Comparison of ENCODE assay signal across 1 cellular context in the genomic region with DNA sequence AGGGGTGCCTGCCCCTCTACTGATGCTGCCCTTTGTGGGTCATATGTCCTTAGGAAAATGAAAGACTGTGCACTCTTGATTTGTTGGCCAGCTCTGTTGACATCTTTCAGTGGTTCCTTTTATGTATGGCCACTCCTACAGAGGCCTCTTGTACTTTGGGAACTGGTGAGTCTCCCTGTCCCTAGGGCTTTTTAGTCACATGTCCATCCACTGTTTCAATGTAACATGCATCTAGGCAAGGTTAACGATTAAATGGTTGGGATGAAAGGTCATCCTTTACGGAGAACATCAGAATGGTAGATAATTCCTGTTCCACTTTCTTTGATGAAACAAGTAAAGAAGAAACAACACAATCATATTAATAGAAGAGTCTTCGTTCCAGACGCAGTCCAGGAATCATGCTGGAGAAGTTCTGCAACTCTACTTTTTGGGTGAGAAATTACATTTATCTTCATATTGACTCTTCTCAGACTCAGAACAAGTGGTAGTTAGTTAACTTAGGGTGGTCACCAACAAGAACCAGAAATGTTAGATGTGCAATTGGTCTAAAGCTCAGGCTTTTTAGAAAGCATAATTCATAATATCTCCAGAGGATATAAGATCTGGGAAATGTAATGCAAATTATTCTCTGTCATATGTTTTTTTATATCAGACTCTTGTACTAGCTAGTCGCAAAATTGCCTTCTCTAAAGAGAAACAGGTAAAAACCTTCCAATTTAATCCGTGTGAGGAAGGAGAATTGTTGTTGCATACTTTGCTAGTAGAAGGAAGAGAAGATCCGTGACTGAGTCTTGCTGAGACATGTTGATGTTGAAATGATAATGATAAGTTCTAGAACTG.
TF ChIP-seq lines count a peak whose summit lies in the region.

A gene (plus strand): TSS at position 194 of the 840 bp plus-strand sequence. CDS start 205 bp downstream, at position 399.

TF ChIP-seq in HepG2, 621 proteins besides CTCF, POLR2A, EP300 and RAD21 (continued from another document and continues in another):
- TF ChIP-seq, protein P1, sequence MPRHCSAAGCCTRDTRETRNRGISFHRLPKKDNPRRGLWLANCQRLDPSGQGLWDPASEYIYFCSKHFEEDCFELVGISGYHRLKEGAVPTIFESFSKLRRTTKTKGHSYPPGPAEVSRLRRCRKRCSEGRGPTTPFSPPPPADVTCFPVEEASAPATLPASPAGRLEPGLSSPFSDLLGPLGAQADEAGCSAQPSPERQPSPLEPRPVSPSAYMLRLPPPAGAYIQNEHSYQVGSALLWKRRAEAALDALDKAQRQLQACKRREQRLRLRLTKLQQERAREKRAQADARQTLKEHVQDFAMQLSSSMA (CRISPR knock-in tag; IDR thresholded peaks at IDR 0.05) = no peak
- TF ChIP-seq ZNF879 (CRISPR knock-in tag; IDR thresholded peaks at IDR 0.05) (no peak), KMT2B (CRISPR knock-in tag; IDR thresholded peaks at IDR 0.05) (no peak; the same call in 1 of the 2 replicates), GFI1 (CRISPR knock-in tag; IDR thresholded peaks at IDR 0.05; ENCODE audit: borderline replicate concordance) (no peak), GATAD1 (CRISPR knock-in tag; IDR thresholded peaks at IDR 0.05) (peak; percentile 67; the same call in 1 of the 2 replicates), ZFY (CRISPR knock-in tag; IDR thresholded peaks at IDR 0.05) (peak; percentile 64), RBM22 (optimal IDR thresholded peaks at IDR 0.05; ENCODE audit: low read length) (no peak), ARID2 (CRISPR knock-in tag; IDR thresholded peaks at IDR 0.05; ENCODE audit: borderline replicate concordance) (no peak), NONO (IDR thresholded peaks at IDR 0.05) (no peak), NONO (CRISPR knock-in tag; conservative IDR thresholded peaks at IDR 0.05) (no peak), TRIM24 (CRISPR knock-in tag; IDR thresholded peaks at IDR 0.05) (no peak), NR2F1 (CRISPR knock-in tag; IDR thresholded peaks at IDR 0.05) (peak in 1 of 2 experiments; percentile 49; a peak in 2 of 4 replicates), MEIS1 (CRISPR knock-in tag; IDR thresholded peaks at IDR 0.05; ENCODE audit: borderline replicate concordance) (no peak), ZNF816 (CRISPR knock-in tag; IDR thresholded peaks at IDR 0.05; ENCODE audit: borderline replicate concordance) (no peak), ZNF136 (CRISPR knock-in tag; IDR thresholded peaks at IDR 0.05; ENCODE audit: low read depth) (peak; percentile 38; the same call in 1 of the 2 replicates), HNRNPK (IDR thresholded peaks at IDR 0.05; ENCODE audit: low read depth, low read length, poor library complexity, severe bottlenecking) (no peak), ISX (CRISPR knock-in tag; conservative IDR thresholded peaks at IDR 0.05) (no peak), GATAD2A (CRISPR knock-in tag; IDR thresholded peaks at IDR 0.05) (peak; percentile 89), ZNF33B (CRISPR knock-in tag; IDR thresholded peaks at IDR 0.05) (no peak), JUND (CRISPR knock-in tag; IDR thresholded peaks at IDR 0.05) (no peak)
- TF ChIP-seq, protein P2, sequence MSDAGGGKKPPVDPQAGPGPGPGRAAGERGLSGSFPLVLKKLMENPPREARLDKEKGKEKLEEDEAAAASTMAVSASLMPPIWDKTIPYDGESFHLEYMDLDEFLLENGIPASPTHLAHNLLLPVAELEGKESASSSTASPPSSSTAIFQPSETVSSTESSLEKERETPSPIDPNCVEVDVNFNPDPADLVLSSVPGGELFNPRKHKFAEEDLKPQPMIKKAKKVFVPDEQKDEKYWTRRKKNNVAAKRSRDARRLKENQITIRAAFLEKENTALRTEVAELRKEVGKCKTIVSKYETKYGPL (CRISPR knock-in tag; IDR thresholded peaks at IDR 0.05) = no peak
- TF ChIP-seq, protein P3, sequence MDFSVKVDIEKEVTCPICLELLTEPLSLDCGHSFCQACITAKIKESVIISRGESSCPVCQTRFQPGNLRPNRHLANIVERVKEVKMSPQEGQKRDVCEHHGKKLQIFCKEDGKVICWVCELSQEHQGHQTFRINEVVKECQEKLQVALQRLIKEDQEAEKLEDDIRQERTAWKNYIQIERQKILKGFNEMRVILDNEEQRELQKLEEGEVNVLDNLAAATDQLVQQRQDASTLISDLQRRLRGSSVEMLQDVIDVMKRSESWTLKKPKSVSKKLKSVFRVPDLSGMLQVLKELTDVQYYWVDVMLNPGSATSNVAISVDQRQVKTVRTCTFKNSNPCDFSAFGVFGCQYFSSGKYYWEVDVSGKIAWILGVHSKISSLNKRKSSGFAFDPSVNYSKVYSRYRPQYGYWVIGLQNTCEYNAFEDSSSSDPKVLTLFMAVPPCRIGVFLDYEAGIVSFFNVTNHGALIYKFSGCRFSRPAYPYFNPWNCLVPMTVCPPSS (IDR thresholded peaks at IDR 0.05) = no peak
- TF ChIP-seq, protein P4, sequence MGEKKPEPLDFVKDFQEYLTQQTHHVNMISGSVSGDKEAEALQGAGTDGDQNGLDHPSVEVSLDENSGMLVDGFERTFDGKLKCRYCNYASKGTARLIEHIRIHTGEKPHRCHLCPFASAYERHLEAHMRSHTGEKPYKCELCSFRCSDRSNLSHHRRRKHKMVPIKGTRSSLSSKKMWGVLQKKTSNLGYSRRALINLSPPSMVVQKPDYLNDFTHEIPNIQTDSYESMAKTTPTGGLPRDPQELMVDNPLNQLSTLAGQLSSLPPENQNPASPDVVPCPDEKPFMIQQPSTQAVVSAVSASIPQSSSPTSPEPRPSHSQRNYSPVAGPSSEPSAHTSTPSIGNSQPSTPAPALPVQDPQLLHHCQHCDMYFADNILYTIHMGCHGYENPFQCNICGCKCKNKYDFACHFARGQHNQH (CRISPR knock-in tag; IDR thresholded peaks at IDR 0.05) = peak; percentile 57
- TF ChIP-seq, protein P5, sequence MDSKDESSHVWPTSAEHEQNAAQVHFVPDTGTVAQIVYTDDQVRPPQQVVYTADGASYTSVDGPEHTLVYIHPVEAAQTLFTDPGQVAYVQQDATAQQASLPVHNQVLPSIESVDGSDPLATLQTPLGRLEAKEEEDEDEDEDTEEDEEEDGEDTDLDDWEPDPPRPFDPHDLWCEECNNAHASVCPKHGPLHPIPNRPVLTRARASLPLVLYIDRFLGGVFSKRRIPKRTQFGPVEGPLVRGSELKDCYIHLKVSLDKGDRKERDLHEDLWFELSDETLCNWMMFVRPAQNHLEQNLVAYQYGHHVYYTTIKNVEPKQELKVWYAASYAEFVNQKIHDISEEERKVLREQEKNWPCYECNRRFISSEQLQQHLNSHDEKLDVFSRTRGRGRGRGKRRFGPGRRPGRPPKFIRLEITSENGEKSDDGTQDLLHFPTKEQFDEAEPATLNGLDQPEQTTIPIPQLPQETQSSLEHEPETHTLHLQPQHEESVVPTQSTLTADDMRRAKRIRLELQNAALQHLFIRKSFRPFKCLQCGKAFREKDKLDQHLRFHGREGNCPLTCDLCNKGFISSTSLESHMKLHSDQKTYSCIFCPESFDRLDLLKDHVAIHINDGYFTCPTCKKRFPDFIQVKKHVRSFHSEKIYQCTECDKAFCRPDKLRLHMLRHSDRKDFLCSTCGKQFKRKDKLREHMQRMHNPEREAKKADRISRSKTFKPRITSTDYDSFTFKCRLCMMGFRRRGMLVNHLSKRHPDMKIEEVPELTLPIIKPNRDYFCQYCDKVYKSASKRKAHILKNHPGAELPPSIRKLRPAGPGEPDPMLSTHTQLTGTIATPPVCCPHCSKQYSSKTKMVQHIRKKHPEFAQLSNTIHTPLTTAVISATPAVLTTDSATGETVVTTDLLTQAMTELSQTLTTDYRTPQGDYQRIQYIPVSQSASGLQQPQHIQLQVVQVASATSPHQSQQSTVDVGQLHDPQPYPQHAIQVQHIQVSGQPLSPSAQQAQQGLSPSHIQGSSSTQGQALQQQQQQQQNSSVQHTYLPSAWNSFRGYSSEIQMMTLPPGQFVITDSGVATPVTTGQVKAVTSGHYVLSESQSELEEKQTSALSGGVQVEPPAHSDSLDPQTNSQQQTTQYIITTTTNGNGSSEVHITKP (CRISPR knock-in tag; IDR thresholded peaks at IDR 0.05; ENCODE audit: low read depth) = no peak
- TF ChIP-seq, protein P6, sequence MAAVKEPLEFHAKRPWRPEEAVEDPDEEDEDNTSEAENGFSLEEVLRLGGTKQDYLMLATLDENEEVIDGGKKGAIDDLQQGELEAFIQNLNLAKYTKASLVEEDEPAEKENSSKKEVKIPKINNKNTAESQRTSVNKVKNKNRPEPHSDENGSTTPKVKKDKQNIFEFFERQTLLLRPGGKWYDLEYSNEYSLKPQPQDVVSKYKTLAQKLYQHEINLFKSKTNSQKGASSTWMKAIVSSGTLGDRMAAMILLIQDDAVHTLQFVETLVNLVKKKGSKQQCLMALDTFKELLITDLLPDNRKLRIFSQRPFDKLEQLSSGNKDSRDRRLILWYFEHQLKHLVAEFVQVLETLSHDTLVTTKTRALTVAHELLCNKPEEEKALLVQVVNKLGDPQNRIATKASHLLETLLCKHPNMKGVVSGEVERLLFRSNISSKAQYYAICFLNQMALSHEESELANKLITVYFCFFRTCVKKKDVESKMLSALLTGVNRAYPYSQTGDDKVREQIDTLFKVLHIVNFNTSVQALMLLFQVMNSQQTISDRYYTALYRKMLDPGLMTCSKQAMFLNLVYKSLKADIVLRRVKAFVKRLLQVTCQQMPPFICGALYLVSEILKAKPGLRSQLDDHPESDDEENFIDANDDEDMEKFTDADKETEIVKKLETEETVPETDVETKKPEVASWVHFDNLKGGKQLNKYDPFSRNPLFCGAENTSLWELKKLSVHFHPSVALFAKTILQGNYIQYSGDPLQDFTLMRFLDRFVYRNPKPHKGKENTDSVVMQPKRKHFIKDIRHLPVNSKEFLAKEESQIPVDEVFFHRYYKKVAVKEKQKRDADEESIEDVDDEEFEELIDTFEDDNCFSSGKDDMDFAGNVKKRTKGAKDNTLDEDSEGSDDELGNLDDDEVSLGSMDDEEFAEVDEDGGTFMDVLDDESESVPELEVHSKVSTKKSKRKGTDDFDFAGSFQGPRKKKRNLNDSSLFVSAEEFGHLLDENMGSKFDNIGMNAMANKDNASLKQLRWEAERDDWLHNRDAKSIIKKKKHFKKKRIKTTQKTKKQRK (IDR thresholded peaks at IDR 0.05; ENCODE audit: low read length) = no peak
- TF ChIP-seq, protein P7, sequence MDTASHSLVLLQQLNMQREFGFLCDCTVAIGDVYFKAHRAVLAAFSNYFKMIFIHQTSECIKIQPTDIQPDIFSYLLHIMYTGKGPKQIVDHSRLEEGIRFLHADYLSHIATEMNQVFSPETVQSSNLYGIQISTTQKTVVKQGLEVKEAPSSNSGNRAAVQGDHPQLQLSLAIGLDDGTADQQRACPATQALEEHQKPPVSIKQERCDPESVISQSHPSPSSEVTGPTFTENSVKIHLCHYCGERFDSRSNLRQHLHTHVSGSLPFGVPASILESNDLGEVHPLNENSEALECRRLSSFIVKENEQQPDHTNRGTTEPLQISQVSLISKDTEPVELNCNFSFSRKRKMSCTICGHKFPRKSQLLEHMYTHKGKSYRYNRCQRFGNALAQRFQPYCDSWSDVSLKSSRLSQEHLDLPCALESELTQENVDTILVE (CRISPR knock-in tag; IDR thresholded peaks at IDR 0.05) = peak; percentile 59; the same call in 1 of the 2 replicates
- TF ChIP-seq, protein P8, sequence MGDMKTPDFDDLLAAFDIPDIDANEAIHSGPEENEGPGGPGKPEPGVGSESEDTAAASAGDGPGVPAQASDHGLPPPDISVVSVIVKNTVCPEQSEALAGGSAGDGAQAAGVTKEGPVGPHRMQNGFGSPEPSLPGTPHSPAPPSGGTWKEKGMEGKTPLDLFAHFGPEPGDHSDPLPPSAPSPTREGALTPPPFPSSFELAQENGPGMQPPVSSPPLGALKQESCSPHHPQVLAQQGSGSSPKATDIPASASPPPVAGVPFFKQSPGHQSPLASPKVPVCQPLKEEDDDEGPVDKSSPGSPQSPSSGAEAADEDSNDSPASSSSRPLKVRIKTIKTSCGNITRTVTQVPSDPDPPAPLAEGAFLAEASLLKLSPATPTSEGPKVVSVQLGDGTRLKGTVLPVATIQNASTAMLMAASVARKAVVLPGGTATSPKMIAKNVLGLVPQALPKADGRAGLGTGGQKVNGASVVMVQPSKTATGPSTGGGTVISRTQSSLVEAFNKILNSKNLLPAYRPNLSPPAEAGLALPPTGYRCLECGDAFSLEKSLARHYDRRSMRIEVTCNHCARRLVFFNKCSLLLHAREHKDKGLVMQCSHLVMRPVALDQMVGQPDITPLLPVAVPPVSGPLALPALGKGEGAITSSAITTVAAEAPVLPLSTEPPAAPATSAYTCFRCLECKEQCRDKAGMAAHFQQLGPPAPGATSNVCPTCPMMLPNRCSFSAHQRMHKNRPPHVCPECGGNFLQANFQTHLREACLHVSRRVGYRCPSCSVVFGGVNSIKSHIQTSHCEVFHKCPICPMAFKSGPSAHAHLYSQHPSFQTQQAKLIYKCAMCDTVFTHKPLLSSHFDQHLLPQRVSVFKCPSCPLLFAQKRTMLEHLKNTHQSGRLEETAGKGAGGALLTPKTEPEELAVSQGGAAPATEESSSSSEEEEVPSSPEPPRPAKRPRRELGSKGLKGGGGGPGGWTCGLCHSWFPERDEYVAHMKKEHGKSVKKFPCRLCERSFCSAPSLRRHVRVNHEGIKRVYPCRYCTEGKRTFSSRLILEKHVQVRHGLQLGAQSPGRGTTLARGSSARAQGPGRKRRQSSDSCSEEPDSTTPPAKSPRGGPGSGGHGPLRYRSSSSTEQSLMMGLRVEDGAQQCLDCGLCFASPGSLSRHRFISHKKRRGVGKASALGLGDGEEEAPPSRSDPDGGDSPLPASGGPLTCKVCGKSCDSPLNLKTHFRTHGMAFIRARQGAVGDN (CRISPR knock-in tag; IDR thresholded peaks at IDR 0.05) = no peak
- TF ChIP-seq, protein P9, sequence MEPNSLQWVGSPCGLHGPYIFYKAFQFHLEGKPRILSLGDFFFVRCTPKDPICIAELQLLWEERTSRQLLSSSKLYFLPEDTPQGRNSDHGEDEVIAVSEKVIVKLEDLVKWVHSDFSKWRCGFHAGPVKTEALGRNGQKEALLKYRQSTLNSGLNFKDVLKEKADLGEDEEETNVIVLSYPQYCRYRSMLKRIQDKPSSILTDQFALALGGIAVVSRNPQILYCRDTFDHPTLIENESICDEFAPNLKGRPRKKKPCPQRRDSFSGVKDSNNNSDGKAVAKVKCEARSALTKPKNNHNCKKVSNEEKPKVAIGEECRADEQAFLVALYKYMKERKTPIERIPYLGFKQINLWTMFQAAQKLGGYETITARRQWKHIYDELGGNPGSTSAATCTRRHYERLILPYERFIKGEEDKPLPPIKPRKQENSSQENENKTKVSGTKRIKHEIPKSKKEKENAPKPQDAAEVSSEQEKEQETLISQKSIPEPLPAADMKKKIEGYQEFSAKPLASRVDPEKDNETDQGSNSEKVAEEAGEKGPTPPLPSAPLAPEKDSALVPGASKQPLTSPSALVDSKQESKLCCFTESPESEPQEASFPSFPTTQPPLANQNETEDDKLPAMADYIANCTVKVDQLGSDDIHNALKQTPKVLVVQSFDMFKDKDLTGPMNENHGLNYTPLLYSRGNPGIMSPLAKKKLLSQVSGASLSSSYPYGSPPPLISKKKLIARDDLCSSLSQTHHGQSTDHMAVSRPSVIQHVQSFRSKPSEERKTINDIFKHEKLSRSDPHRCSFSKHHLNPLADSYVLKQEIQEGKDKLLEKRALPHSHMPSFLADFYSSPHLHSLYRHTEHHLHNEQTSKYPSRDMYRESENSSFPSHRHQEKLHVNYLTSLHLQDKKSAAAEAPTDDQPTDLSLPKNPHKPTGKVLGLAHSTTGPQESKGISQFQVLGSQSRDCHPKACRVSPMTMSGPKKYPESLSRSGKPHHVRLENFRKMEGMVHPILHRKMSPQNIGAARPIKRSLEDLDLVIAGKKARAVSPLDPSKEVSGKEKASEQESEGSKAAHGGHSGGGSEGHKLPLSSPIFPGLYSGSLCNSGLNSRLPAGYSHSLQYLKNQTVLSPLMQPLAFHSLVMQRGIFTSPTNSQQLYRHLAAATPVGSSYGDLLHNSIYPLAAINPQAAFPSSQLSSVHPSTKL (CRISPR knock-in tag; IDR thresholded peaks at IDR 0.05) = peak; percentile 88
